In genomic region chr9:112361602-112362001, GRCh38 we compare ENCODE assay signal across 1 cellular context.
TF ChIP-seq lines count a peak whose summit lies in the region.

No MANE protein-coding gene starts in this region.

TF ChIP-seq in neural cell, 6 proteins besides CTCF, POLR2A, EP300 and RAD21 (continued from another document):
- TF ChIP-seq, protein P1, sequence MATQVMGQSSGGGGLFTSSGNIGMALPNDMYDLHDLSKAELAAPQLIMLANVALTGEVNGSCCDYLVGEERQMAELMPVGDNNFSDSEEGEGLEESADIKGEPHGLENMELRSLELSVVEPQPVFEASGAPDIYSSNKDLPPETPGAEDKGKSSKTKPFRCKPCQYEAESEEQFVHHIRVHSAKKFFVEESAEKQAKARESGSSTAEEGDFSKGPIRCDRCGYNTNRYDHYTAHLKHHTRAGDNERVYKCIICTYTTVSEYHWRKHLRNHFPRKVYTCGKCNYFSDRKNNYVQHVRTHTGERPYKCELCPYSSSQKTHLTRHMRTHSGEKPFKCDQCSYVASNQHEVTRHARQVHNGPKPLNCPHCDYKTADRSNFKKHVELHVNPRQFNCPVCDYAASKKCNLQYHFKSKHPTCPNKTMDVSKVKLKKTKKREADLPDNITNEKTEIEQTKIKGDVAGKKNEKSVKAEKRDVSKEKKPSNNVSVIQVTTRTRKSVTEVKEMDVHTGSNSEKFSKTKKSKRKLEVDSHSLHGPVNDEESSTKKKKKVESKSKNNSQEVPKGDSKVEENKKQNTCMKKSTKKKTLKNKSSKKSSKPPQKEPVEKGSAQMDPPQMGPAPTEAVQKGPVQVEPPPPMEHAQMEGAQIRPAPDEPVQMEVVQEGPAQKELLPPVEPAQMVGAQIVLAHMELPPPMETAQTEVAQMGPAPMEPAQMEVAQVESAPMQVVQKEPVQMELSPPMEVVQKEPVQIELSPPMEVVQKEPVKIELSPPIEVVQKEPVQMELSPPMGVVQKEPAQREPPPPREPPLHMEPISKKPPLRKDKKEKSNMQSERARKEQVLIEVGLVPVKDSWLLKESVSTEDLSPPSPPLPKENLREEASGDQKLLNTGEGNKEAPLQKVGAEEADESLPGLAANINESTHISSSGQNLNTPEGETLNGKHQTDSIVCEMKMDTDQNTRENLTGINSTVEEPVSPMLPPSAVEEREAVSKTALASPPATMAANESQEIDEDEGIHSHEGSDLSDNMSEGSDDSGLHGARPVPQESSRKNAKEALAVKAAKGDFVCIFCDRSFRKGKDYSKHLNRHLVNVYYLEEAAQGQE (IDR thresholded peaks at IDR 0.05; ENCODE audit: borderline replicate concordance) = no peak
- no peak for TF ChIP-seq TAF1 (IDR thresholded peaks at IDR 0.05; ENCODE audit: low read depth)
- peak; percentile 85 for TF ChIP-seq SMC3 (conservative IDR thresholded peaks at IDR 0.05; ENCODE audit: poor library complexity)
- TF ChIP-seq MXI1 (conservative IDR thresholded peaks at IDR 0.05; ENCODE audit: poor library complexity, severe bottlenecking) = no peak
